14 cellular contexts compared by ENCODE assay signal in genomic region chr17:65554568-65555223, GRCh38. TPM values are rescaled to one million over a fixed set of nuclear protein-coding genes. Genes with fewer than 3 reads are reported as not detected.
A peak's percentile ranks its signal among the peaks of the same experiment; 100 is the strongest.
DNase-seq lines count a peak whose midpoint lies in the region; ATAC-seq, FAIRE-seq and TF ChIP-seq lines count a peak whose summit lies in the region.
"Had no signal": no experiment of that assay in that cellular context is flagged by ENCODE, and none has a peak within 500 bp of the region (broad histone marks: within the 10 kb centered on the region; RNA-seq: fewer than 3 reads in every experiment).

No MANE protein-coding gene starts in this region.

- FAIRE-seq in urothelium cell line (lab: Jason Lieb, UNC): no peak
- FAIRE-seq in RCC 7860 (lab: Jason Lieb, UNC): no peak

- CTCF ChIA-PET in AG04449 (lab: Yijun Ruan, JAX): interaction anchor here (0.7 to 5.4 kb wide), 3 partner anchors 260 to 611 kb away, joined by 3 to 45 read pairs (median 16); no protein-coding TSS in a partner anchor

- no peak overlapping the region for H3K27ac ChIP-seq in lower lobe of right lung
- H3K27ac ChIP-seq: SJSA1 had no signal

- H3K36me3 ChIP-seq in lower lobe of right lung: peaks cover 17% of the 10 kb centered on the region
- H3K36me3 ChIP-seq: BE2C had no signal

- H3K27me3 Mint-ChIP-seq in chondrocyte (ENCODE audit: low read depth): no peaks in the 10 kb centered on the region

- H3K27me3 ChIP-seq in lower lobe of right lung (ENCODE audit: low read depth): peaks cover under 1% of the 10 kb centered on the region
- H3K27me3 ChIP-seq: SJSA1 had no signal

- no peak overlapping the region for H3K4me3 Mint-ChIP-seq in chondrocyte (ENCODE audit: unreplicated experiment)
- H3K4me3 Mint-ChIP-seq: immature natural killer cell had no signal

- TF ChIP-seq CTCF in AG04449 (IDR thresholded peaks at IDR 0.05; ENCODE audit: insufficient read depth, low read length, missing control alignments): peak; percentile 21
- TF ChIP-seq CTCF in chondrocyte (IDR thresholded peaks at IDR 0.05): peak; percentile 7
- peak; percentile 25 for TF ChIP-seq CTCF in lower lobe of right lung (IDR thresholded peaks at IDR 0.05)

- no peaks in the 10 kb centered on the region for H3K9me3 Mint-ChIP-seq in chondrocyte (ENCODE audit: low read depth)
- H3K9me3 Mint-ChIP-seq: immature natural killer cell had no signal

- H3K4me1 ChIP-seq in lower lobe of right lung: peaks cover 8% of the 10 kb centered on the region
- H3K4me1 ChIP-seq: BE2C had no signal

- DNase-seq in AG04449 (ENCODE audit: low read depth, low spot score) (no peak), M059J (ENCODE audit: low read depth) (peak; percentile 25), chondrocyte (ENCODE audit: low spot score) (no peak), lower lobe of right lung (no peak), NCI-H524 treated with DMSO at 0.1 percent for 48 hours (lab: John Stamatoyannopoulos, UW) (no peak), urothelium cell line (ENCODE audit: low spot score) (no peak), RCC 7860 (ENCODE audit: low spot score) (no peak)
- DNase-seq in activated CD8-positive, alpha-beta memory T cell treated with anti-CD3 and anti-CD28 coated beads, Interleukin-2, amount 50 U/mL, for 48 hours: no peak
- DNase-seq: BE2C, dermis blood vessel endothelial cell, immature natural killer cell, NCI-H1436, retina had no signal

- H3K4me1 Mint-ChIP-seq in chondrocyte (ENCODE audit: low read depth): peaks cover 30% of the 10 kb centered on the region

- no peak overlapping the region for H3K4me3 ChIP-seq in AG04449 (ENCODE audit: low read depth, low read length)
- no peak overlapping the region for H3K4me3 ChIP-seq in lower lobe of right lung
- H3K4me3 ChIP-seq: SJSA1 had no signal

- no peaks in the 10 kb centered on the region for H3K9me3 ChIP-seq in lower lobe of right lung
- H3K9me3 ChIP-seq: BE2C, SJSA1 had no signal

- POLR2A ChIA-PET in AG04449 (lab: Yijun Ruan, JAX): no interaction called here

- ATAC-seq in lower lobe of right lung: peak in 1 of 2 donors; percentile 4

- intact Hi-C loops in lower lobe of right lung (cut with DNase I): loop anchor here (10.0 kb wide), 1 partner anchor 260 kb away; no protein-coding TSS in a partner anchor

- no peaks in the 10 kb centered on the region for H3K36me3 Mint-ChIP-seq in chondrocyte (ENCODE audit: low read depth)
- H3K36me3 Mint-ChIP-seq: immature natural killer cell had no signal

- H3K27ac Mint-ChIP-seq in chondrocyte (ENCODE audit: unreplicated experiment): no peak overlapping the region
- H3K27ac Mint-ChIP-seq: immature natural killer cell had no signal

RNA-seq across cellular contexts. Expression of gene AXIN2, which starts 6.8 kb away (rescaled TPM):
- 2.5 and 3.3 TPM in 2 replicates for total RNA-seq in M059J (2014; rRNA removed; shearing (Covaris generic))
- total RNA-seq in chondrocyte (3.3 to 6.1 TPM (median 3.7 TPM) in 3 replicates), lower lobe of right lung (53.4 TPM)
